In genomic region chr14:21030531-21030930, GRCh38 we compare ENCODE assay signal across 31 cellular contexts. TPM values are rescaled to one million over a fixed set of nuclear protein-coding genes. Genes with fewer than 3 reads are reported as not detected.
DNase-seq lines count a peak whose midpoint lies in the region; ATAC-seq, FAIRE-seq and TF ChIP-seq lines count a peak whose summit lies in the region.
"Had no signal": no experiment of that assay in that cellular context is flagged by ENCODE, and none has a peak within 500 bp of the region (broad histone marks: within the 10 kb centered on the region; RNA-seq: fewer than 3 reads in every experiment).

No MANE protein-coding gene starts in this region.

- no peak overlapping the region for H3K4me3 ChIP-seq in coronary artery
- no peak overlapping the region for H3K4me3 ChIP-seq in testis
- H3K4me3 ChIP-seq: BLaER1, GM12878 had no signal

- H3K36me3 ChIP-seq in testis (ENCODE audit: low read depth, missing control alignments), result no peaks in the 10 kb centered on the region
- H3K36me3 ChIP-seq: BE2C, BLaER1 had no signal

- whole genome bisulfite sequencing in testis, 2 donors, result 86 to 89% methylated on average over 12 of the region's 12 CpGs

- TF ChIP-seq CTCF in coronary artery (IDR thresholded peaks at IDR 0.05) (no peak), nephron (IDR thresholded peaks at IDR 0.05; ENCODE audit: unreplicated experiment in 3 of 3) (no peak), testis (IDR thresholded peaks at IDR 0.05) (no peak)

- DNase-seq in coronary artery (ENCODE audit: low spot score) (peak; percentile 65), urothelium cell line (ENCODE audit: low spot score) (no peak), NCI-H2196 (lab: John Stamatoyannopoulos, UW; ENCODE audit: unreplicated experiment) (no peak), testis (no peak)
- DNase-seq: 8988T; ACHN; BE2C; C1 segment of cervical spinal cord; CD4-positive, alpha-beta memory T cell; CD4-positive, CD25-positive, alpha-beta regulatory T cell; CD8-positive, alpha-beta memory T cell; COR-L47; DMS 273 treated with DMSO at 0.1 percent for 48 hours; DMS153; DMS53; DMS79; DND-41; EL; GDM1 had no signal

- no peaks in the 10 kb centered on the region for H3K9me3 ChIP-seq in testis
- H3K9me3 ChIP-seq: BE2C, BLaER1 had no signal

- peak overlapping the region in 2 of 3 experiments; percentile 26 to 31 for H3K4me3 Mint-ChIP-seq in nephron
- H3K4me3 Mint-ChIP-seq: CD14-positive monocyte; CD4-positive, alpha-beta memory T cell; CD8-positive, alpha-beta memory T cell had no signal

- ATAC-seq in HG03175 (IDR thresholded peaks at IDR 0.05; ENCODE audit: unreplicated experiment), result no peak
- ATAC-seq: GM12878 had no signal

- no peaks in the 10 kb centered on the region for H3K9me3 Mint-ChIP-seq in nephron
- H3K9me3 Mint-ChIP-seq: CD4-positive, CD25-positive, alpha-beta regulatory T cell; CD8-positive, alpha-beta memory T cell had no signal

- no peaks in the 10 kb centered on the region for H3K27me3 ChIP-seq in testis
- H3K27me3 ChIP-seq: BE2C, BLaER1 had no signal

- H3K4me1 Mint-ChIP-seq in nephron, result peaks cover 37% of the 10 kb centered on the region
- H3K4me1 Mint-ChIP-seq: CD8-positive, alpha-beta memory T cell had no signal

- H3K36me3 Mint-ChIP-seq in nephron (ENCODE audit: low read depth), result no peaks in the 10 kb centered on the region
- H3K36me3 Mint-ChIP-seq: CD14-positive monocyte; CD4-positive, alpha-beta memory T cell; CD4-positive, CD25-positive, alpha-beta regulatory T cell; CD8-positive, alpha-beta memory T cell had no signal

- peak overlapping the region; percentile 44 to 94 (median 74) for H3K27ac Mint-ChIP-seq in nephron
- H3K27ac Mint-ChIP-seq: CD14-positive monocyte; CD4-positive, CD25-positive, alpha-beta regulatory T cell had no signal

- peak; percentile 62 for FAIRE-seq in urothelium cell line (lab: Jason Lieb, UNC)
- FAIRE-seq: A204.1, GM12878, GM12892, GM19239 had no signal

- intact Hi-C loops in testis (cut with DNase I; ENCODE audit: low total_unique reads), result no loop called here

- H3K27me3 Mint-ChIP-seq in nephron (ENCODE audit: low read depth), result peaks cover 7% of the 10 kb centered on the region

- no peak for TF ChIP-seq POLR2A in testis (IDR thresholded peaks at IDR 0.05)

- no peak overlapping the region for H3K27ac ChIP-seq in coronary artery
- H3K27ac ChIP-seq in testis, result no peak overlapping the region
- H3K27ac ChIP-seq: BLaER1 had no signal

- H3K4me1 ChIP-seq in testis, result peaks cover 29% of the 10 kb centered on the region
- H3K4me1 ChIP-seq: BE2C had no signal

RNA-seq across cellular contexts. Expression of gene TPPP2, which starts 0.5 kb away (rescaled TPM):
- 100 to 1,000 TPM in 1 of 2 donors, 10 to 100 TPM in 1; 94.3 to 201 TPM for total RNA-seq in testis
- 490 TPM for polyA plus RNA-seq in testis (ENCODE audit: insufficient read depth, low read depth, low replicate concordance)
- total RNA-seq: A673; CD4-positive, alpha-beta memory T cell; CD4-positive, CD25-positive, alpha-beta regulatory T cell; CD8-positive, alpha-beta memory T cell; Daoy; G401; GM12878 had no signal
- polyA plus RNA-seq: AG04450; CD14-positive monocyte; CD4-positive, alpha-beta memory T cell; CD4-positive, CD25-positive, alpha-beta regulatory T cell; CD8-positive, alpha-beta memory T cell; GM12878 had no signal

RNA-seq across cellular contexts. Expression of gene RNASE13, which starts 4.1 kb away (rescaled TPM):
- total RNA-seq in testis, result not detected
- polyA plus RNA-seq in testis (ENCODE audit: insufficient read depth, low read depth, low replicate concordance), result not detected
- total RNA-seq: A673; CD4-positive, alpha-beta memory T cell; CD4-positive, CD25-positive, alpha-beta regulatory T cell; CD8-positive, alpha-beta memory T cell; Daoy; G401; GM12878 had no signal
- polyA plus RNA-seq: AG04450; CD14-positive monocyte; CD4-positive, alpha-beta memory T cell; CD4-positive, CD25-positive, alpha-beta regulatory T cell; CD8-positive, alpha-beta memory T cell; GM12878 had no signal

RNA-seq across cellular contexts. Expression of gene NDRG2, which starts 5.7 kb away (rescaled TPM):
- 100 to 1,000 TPM in 1 of 2 donors, 10 to 100 TPM in 1; 98.4 to 106 TPM for total RNA-seq in testis
- 85.6 TPM for polyA plus RNA-seq in testis (ENCODE audit: insufficient read depth, low read depth, low replicate concordance)

RNA-seq across cellular contexts. Expression of gene RNASE7, which starts 11.6 kb away (rescaled TPM):
- under 1 TPM; 0.43 to 0.55 TPM for total RNA-seq in testis
- 0.24 TPM for polyA plus RNA-seq in testis (ENCODE audit: insufficient read depth, low read depth, low replicate concordance)
- total RNA-seq: A673; CD4-positive, alpha-beta memory T cell; CD4-positive, CD25-positive, alpha-beta regulatory T cell; CD8-positive, alpha-beta memory T cell; Daoy; G401; GM12878 had no signal
- polyA plus RNA-seq: AG04450; CD14-positive monocyte; CD4-positive, alpha-beta memory T cell; CD4-positive, CD25-positive, alpha-beta regulatory T cell; CD8-positive, alpha-beta memory T cell; GM12878 had no signal

RNA-seq across cellular contexts. Expression of gene RNASE8, which starts 27.1 kb away (rescaled TPM):
- not detected for total RNA-seq in testis
- not detected for polyA plus RNA-seq in testis (ENCODE audit: insufficient read depth, low read depth, low replicate concordance)
- total RNA-seq: A673; CD4-positive, alpha-beta memory T cell; CD4-positive, CD25-positive, alpha-beta regulatory T cell; CD8-positive, alpha-beta memory T cell; Daoy; G401; GM12878 had no signal
- polyA plus RNA-seq: AG04450; CD14-positive monocyte; CD4-positive, alpha-beta memory T cell; CD4-positive, CD25-positive, alpha-beta regulatory T cell; CD8-positive, alpha-beta memory T cell; GM12878 had no signal
